In the genomic region with DNA sequence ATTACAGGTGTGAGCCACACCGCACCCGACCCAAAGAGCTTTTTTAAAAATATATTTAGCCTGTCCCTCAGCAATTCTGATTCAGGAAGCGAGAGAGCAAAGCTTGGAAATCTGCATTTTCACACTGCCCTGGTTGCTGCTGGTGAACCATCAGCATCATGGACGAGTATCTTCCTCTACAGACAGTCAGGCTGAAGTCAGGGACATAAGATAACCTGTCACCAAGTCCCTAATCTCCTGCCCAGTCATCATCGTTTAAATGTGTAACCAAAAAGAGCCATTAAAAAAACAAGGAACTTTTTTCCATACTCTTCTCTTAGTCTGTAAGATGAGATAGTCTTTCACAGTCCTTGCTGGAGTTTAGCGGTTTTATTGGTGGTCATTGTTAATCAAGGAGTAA, we compare ENCODE assay signal across 1 cellular context.
TF ChIP-seq lines count a peak whose summit lies in the region.

No MANE protein-coding gene starts in this region.

TF ChIP-seq in K562, 482 proteins besides CTCF, POLR2A, EP300 and RAD21:
- TF ChIP-seq SMARCA4 (IDR thresholded peaks at IDR 0.05) (peak; percentile 66; the same call in 1 of the 2 replicates), ZNF695 (CRISPR knock-in tag; IDR thresholded peaks at IDR 0.05) (no peak), HSF4 (CRISPR knock-in tag; IDR thresholded peaks at IDR 0.05; ENCODE audit: borderline replicate concordance) (no peak), KDM1A (IDR thresholded peaks at IDR 0.05) (peak; percentile 52 to 81), MEF2A (IDR thresholded peaks at IDR 0.05; ENCODE audit: control insufficient read depth, low read depth, low read length) (no peak), ZNF263 (CRISPR knock-in tag; IDR thresholded peaks at IDR 0.05; ENCODE audit: borderline replicate concordance) (no peak), MYBL2 (IDR thresholded peaks at IDR 0.05; ENCODE audit: low read depth) (no peak), MYBL2 (CRISPR knock-in tag; IDR thresholded peaks at IDR 0.05; ENCODE audit: borderline replicate concordance) (no peak), KLF16 (IDR thresholded peaks at IDR 0.05) (peak; percentile 8; the same call in 1 of the 2 replicates), POLR2AphosphoS5 (IDR thresholded peaks at IDR 0.05; ENCODE audit: control insufficient read depth, insufficient read depth, low read depth, low read length) (0 out of 2 replicates have a peak, but pooled peaks have one; percentile 16), ELF4 (CRISPR knock-in tag; IDR thresholded peaks at IDR 0.05) (no peak), WHSC1 (IDR thresholded peaks at IDR 0.05; ENCODE audit: low read length) (no peak), TRIM24 (IDR thresholded peaks at IDR 0.05) (peak in 1 of 2 experiments; percentile 34; a peak in 1 of 4 replicates), MTA2 (IDR thresholded peaks at IDR 0.05; ENCODE audit: low read depth) (peak; percentile 70), MEIS2 (IDR thresholded peaks at IDR 0.05; ENCODE audit: partially characterized antibody) (peak; percentile 59), CBFA2T2 (conservative IDR thresholded peaks at IDR 0.05) (peak; percentile 75), ASH1L (IDR thresholded peaks at IDR 0.05; ENCODE audit: borderline replicate concordance, low read depth, partially characterized antibody) (no peak), TEAD4 (IDR thresholded peaks at IDR 0.05; ENCODE audit: low read length) (peak; percentile 61; the same call in 1 of the 2 replicates), TEAD4 (CRISPR knock-in tag; IDR thresholded peaks at IDR 0.05; ENCODE audit: borderline replicate concordance) (no peak), PBX2 (CRISPR knock-in tag; IDR thresholded peaks at IDR 0.05; ENCODE audit: low read depth) (no peak), PBX2 (tag; conservative IDR thresholded peaks at IDR 0.05; ENCODE audit: low read depth) (peak; percentile 67), MECOM (CRISPR knock-in tag; IDR thresholded peaks at IDR 0.05) (no peak), ESRRA (IDR thresholded peaks at IDR 0.05; ENCODE audit: borderline replicate concordance, low read depth) (no peak), TAL1 (IDR thresholded peaks at IDR 0.05) (peak; percentile 84), HDAC1 (IDR thresholded peaks at IDR 0.05) (peak in 1 of 2 experiments; percentile 47; a peak in 1 of 4 replicates), TGIF2 (CRISPR knock-in tag; IDR thresholded peaks at IDR 0.05) (no peak), ZBTB1 (CRISPR knock-in tag; IDR thresholded peaks at IDR 0.05; ENCODE audit: borderline replicate concordance, low read depth) (no peak), HMBOX1 (IDR thresholded peaks at IDR 0.05) (peak; percentile 63; the same call in 1 of the 2 replicates), GATA2 (CRISPR knock-in tag; IDR thresholded peaks at IDR 0.05) (peak; percentile 73), RCOR1 (IDR thresholded peaks at IDR 0.05; ENCODE audit: borderline replicate concordance in 1 of 2, low read depth in 2 of 2, low read length in 2 of 2) (peak in 1 of 2 experiments; percentile 67; a peak in 1 of 4 replicates), NFIC (IDR thresholded peaks at IDR 0.05) (0 out of 2 replicates have a peak, but pooled peaks have one; percentile 25), MXI1 (IDR thresholded peaks at IDR 0.05; ENCODE audit: low read depth, low read length) (no peak), DPF2 (IDR thresholded peaks at IDR 0.05) (peak; percentile 53), CBFA2T3 (IDR thresholded peaks at IDR 0.05) (peak; percentile 88), ZNF436 (CRISPR knock-in tag; IDR thresholded peaks at IDR 0.05) (no peak), ZNF696 (CRISPR knock-in tag; conservative IDR thresholded peaks at IDR 0.05) (no peak), NCOR1 (IDR thresholded peaks at IDR 0.05) (peak; percentile 70), UBTF (IDR thresholded peaks at IDR 0.05; ENCODE audit: borderline replicate concordance in 1 of 2, low read depth in 2 of 2, low read length in 2 of 2) (no peak), ARID1B (IDR thresholded peaks at IDR 0.05) (peak; percentile 85), CREM (IDR thresholded peaks at IDR 0.05; ENCODE audit: low read depth) (0 out of 2 replicates have a peak, but pooled peaks have one; percentile 24), SAFB (IDR thresholded peaks at IDR 0.05; ENCODE audit: borderline replicate concordance, low read depth, low read length) (no peak), SOX6 (IDR thresholded peaks at IDR 0.05) (peak; percentile 38; the same call in 1 of the 2 replicates), TCF3 (CRISPR knock-in tag; IDR thresholded peaks at IDR 0.05) (peak; percentile 90), MAFG (tag; conservative IDR thresholded peaks at IDR 0.05) (peak; percentile 40)
- TF ChIP-seq, protein P1, sequence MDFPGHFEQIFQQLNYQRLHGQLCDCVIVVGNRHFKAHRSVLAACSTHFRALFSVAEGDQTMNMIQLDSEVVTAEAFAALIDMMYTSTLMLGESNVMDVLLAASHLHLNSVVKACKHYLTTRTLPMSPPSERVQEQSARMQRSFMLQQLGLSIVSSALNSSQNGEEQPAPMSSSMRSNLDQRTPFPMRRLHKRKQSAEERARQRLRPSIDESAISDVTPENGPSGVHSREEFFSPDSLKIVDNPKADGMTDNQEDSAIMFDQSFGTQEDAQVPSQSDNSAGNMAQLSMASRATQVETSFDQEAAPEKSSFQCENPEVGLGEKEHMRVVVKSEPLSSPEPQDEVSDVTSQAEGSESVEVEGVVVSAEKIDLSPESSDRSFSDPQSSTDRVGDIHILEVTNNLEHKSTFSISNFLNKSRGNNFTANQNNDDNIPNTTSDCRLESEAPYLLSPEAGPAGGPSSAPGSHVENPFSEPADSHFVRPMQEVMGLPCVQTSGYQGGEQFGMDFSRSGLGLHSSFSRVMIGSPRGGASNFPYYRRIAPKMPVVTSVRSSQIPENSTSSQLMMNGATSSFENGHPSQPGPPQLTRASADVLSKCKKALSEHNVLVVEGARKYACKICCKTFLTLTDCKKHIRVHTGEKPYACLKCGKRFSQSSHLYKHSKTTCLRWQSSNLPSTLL (IDR thresholded peaks at IDR 0.05): no peak
- TF ChIP-seq, protein P2, sequence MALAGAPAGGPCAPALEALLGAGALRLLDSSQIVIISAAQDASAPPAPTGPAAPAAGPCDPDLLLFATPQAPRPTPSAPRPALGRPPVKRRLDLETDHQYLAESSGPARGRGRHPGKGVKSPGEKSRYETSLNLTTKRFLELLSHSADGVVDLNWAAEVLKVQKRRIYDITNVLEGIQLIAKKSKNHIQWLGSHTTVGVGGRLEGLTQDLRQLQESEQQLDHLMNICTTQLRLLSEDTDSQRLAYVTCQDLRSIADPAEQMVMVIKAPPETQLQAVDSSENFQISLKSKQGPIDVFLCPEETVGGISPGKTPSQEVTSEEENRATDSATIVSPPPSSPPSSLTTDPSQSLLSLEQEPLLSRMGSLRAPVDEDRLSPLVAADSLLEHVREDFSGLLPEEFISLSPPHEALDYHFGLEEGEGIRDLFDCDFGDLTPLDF (CRISPR knock-in tag; IDR thresholded peaks at IDR 0.05): no peak
